In the genomic region with DNA sequence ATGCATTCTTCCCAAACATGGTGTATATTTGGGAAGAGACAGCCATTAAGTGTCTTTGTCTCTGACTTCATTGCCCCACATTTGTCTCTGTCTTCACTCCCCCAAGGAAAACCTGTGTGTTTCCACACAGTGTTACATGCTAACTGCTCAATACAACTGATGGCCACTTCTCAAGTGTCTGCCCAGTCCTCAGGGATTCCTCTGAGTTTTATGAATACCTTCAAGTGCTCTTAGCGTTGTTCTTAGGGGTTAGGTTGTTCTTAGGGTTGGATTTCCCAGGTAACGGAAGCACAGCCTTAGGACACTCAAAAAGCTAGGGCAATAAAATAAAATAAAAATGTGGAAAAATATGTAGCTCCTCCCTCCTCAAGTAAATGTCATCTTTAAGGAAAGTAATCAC, we compare ENCODE assay signal across 33 cellular contexts.
"Had no signal": no experiment of that assay in that cellular context is flagged by ENCODE, and none has a peak within 500 bp of the region (broad histone marks: within the 10 kb centered on the region; RNA-seq: fewer than 3 reads in every experiment).

No MANE protein-coding gene starts in this region.

- H3K27ac Mint-ChIP-seq: activated CD4-positive, alpha-beta memory T cell treated with anti-CD3 and anti-CD28 coated beads, Interleukin-2, amount 10 ng/mL, durations not matched to agents 7 days and 5 days; activated CD4-positive, alpha-beta T cell treated with anti-CD3 and anti-CD28 coated beads, Interleukin-2, amount 10 ng/mL, durations not matched to agents 24 days and 14 days; activated T-cell treated with anti-CD3 and anti-CD28 coated beads, Interleukin-2, amount 50 U/mL, for 24 hours; dendritic cell treated with granulocyte-macrophage colony-stimulating factor and Interleukin-4, amounts not matched to agents 40 ng/mL and 50 ng/mL, for 4 days; naive thymus-derived CD4-positive, alpha-beta T cell; stimulated activated naive B cell treated with anti-CD40 and anti-IgM and Interleukin-4, amounts not matched to agents 10 μg/mL and 1 μg/mL and 100 μg/mL, for 72 hours; T-helper 1 cell treated with Interleukin-12 subunit alpha and Interleukin-12 subunit beta and Interleukin-4 antibody, amounts not matched to agents 30 μg/mL and 1 μg/mL, for 36 hours had no signal

- H3K27me3 Mint-ChIP-seq: activated T-cell treated with anti-CD3 and anti-CD28 coated beads, Interleukin-2, amount 50 U/mL, for 24 hours; central memory CD8-positive, alpha-beta T cell; stimulated activated naive B cell treated with anti-CD40 and anti-IgM and Interleukin-4, amounts not matched to agents 10 μg/mL and 1 μg/mL and 100 μg/mL, for 72 hours had no signal

- H3K4me1 ChIP-seq: esophagus muscularis mucosa, right atrium auricular region, stomach, upper lobe of left lung had no signal

- H3K9me3 Mint-ChIP-seq: activated CD4-positive, alpha-beta memory T cell treated with anti-CD3 and anti-CD28 coated beads, Interleukin-2, amount 10 ng/mL, durations not matched to agents 7 days and 5 days; activated T-cell treated with anti-CD3 and anti-CD28 coated beads, Interleukin-2, amount 50 U/mL, for 24 hours; central memory CD8-positive, alpha-beta T cell; dendritic cell treated with granulocyte-macrophage colony-stimulating factor and Interleukin-4, amounts not matched to agents 40 ng/mL and 50 ng/mL, for 4 days; stimulated activated naive B cell treated with anti-CD40 and anti-IgM and Interleukin-4, amounts not matched to agents 10 μg/mL and 1 μg/mL and 100 μg/mL, for 72 hours; T-helper 1 cell treated with Interleukin-12 subunit alpha and Interleukin-12 subunit beta and Interleukin-4 antibody, amounts not matched to agents 30 μg/mL and 1 μg/mL, for 36 hours had no signal

- H3K4me3 ChIP-seq: esophagus muscularis mucosa, right atrium auricular region, smooth muscle cell, stomach, thyroid gland, upper lobe of left lung had no signal

- H3K4me2 ChIP-seq: smooth muscle cell had no signal

- H3K36me3 ChIP-seq: esophagus muscularis mucosa, right atrium auricular region, stomach, thyroid gland, upper lobe of left lung had no signal

- H3K4me3 Mint-ChIP-seq: activated CD4-positive, alpha-beta memory T cell treated with anti-CD3 and anti-CD28 coated beads, Interleukin-2, amount 10 ng/mL, durations not matched to agents 7 days and 5 days; activated CD4-positive, alpha-beta T cell treated with anti-CD3 and anti-CD28 coated beads, Interleukin-2, amount 10 ng/mL, durations not matched to agents 24 days and 14 days; activated T-cell treated with anti-CD3 and anti-CD28 coated beads, Interleukin-2, amount 50 U/mL, for 24 hours; central memory CD8-positive, alpha-beta T cell; dendritic cell treated with granulocyte-macrophage colony-stimulating factor and Interleukin-4, amounts not matched to agents 40 ng/mL and 50 ng/mL, for 4 days; naive thymus-derived CD4-positive, alpha-beta T cell; neural crest cell; stimulated activated naive B cell treated with anti-CD40 and anti-IgM and Interleukin-4, amounts not matched to agents 10 μg/mL and 1 μg/mL and 100 μg/mL, for 72 hours; T-helper 1 cell treated with Interleukin-12 subunit alpha and Interleukin-12 subunit beta and Interleukin-4 antibody, amounts not matched to agents 30 μg/mL and 1 μg/mL, for 36 hours had no signal

- H3K4me1 Mint-ChIP-seq: activated CD4-positive, alpha-beta T cell treated with anti-CD3 and anti-CD28 coated beads, Interleukin-2, amount 10 ng/mL, durations not matched to agents 24 days and 14 days had no signal

- ATAC-seq: activated CD4-positive, CD25-positive, alpha-beta regulatory T cell treated with anti-CD3 and anti-CD28 coated beads, Interleukin-2, amount 50 U/mL, for 24 hours; left ventricle myocardium superior; naive thymus-derived CD4-positive, alpha-beta T cell; stimulated activated naive B cell treated with anti-CD40 and anti-IgM and Interleukin-4, amounts not matched to agents 10 μg/mL and 1 μg/mL and 100 μg/mL, for 72 hours had no signal

- H3K36me3 Mint-ChIP-seq: stimulated activated naive B cell treated with anti-CD40 and anti-IgM and Interleukin-4, amounts not matched to agents 10 μg/mL and 1 μg/mL and 100 μg/mL, for 72 hours had no signal

- H3K9me3 ChIP-seq: esophagus muscularis mucosa, right atrium auricular region, stomach, thyroid gland, upper lobe of left lung had no signal

- H3K27ac ChIP-seq: esophagus muscularis mucosa, right atrium auricular region, stomach, thyroid gland, upper lobe of left lung, VCaP had no signal

- DNase-seq: activated CD4-positive, alpha-beta memory T cell treated with anti-CD3 and anti-CD28 coated beads, Interleukin-2, amount 10 ng/mL, durations not matched to agents 7 days and 5 days; activated CD4-positive, alpha-beta T cell treated with anti-CD3 and anti-CD28 coated beads, Interleukin-2, amount 10 ng/mL, durations not matched to agents 24 days and 14 days; activated CD8-positive, alpha-beta memory T cell treated with anti-CD3 and anti-CD28 coated beads, Interleukin-2, amount 50 U/mL, for 48 hours; activated gamma-delta T cell treated with Interleukin-2 at 50 U/mL for 16 hours; activated naive CD4-positive, alpha-beta T cell treated with anti-CD3 and anti-CD28 coated beads, Interleukin-2, amount 50 U/mL, for 16 hours; activated T-cell treated with anti-CD3 and anti-CD28 coated beads, Interleukin-2, amount 50 U/mL, for 24 hours; amygdala; glutamatergic neuron; islet precursor cell; left ventricle myocardium superior; mammary epithelial cell; naive thymus-derived CD4-positive, alpha-beta T cell; occipital lobe; stimulated activated CD4-positive, alpha-beta T cell treated with anti-CD3 and anti-CD28 coated beads, Interleukin-1b, Interleukin-23, amount 100 ng/mL, for 48 hours; stimulated activated CD4-positive, alpha-beta T cell treated with anti-CD3 and anti-CD28 coated beads, Interleukin-4, amount 100 ng/mL, for 4 hours; stimulated activated CD8-positive, alpha-beta memory T cell treated with anti-CD3 and anti-CD28 coated beads, Interleukin-4, amount 100 ng/mL, for 48 hours; stimulated activated naive B cell treated with anti-CD40 and anti-IgM and Interleukin-4, amounts not matched to agents 10 μg/mL and 1 μg/mL and 100 μg/mL, for 72 hours; stomach; T-helper 9 cell; thyroid gland; upper lobe of left lung had no signal

- FAIRE-seq: bronchial epithelial cell, frontal cortex, TTC549 had no signal

- H3K27me3 ChIP-seq: esophagus muscularis mucosa, right atrium auricular region, stomach, thyroid gland, upper lobe of left lung had no signal
